Comparison of ENCODE assay signal across 31 cellular contexts in the genomic region with DNA sequence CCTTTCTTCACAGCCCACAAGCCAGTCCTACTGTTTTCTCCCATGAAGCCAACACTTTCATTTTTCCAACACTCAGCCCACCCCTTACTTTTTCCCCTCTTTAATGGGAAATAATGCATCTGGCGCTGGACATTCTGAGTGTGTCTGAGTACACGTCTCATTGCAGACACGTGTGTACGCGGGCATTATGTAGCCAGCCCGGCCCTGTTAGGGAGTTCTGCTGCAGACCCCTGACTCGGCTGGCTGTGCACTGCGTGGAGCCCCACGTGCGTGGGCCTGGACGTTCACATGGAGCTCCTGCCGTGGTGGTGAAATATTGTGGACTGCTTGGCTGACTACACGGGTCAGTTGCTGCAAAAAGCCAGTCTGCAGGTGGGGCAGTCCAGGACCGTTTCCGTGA.
DNase-seq lines count a peak whose midpoint lies in the region; ATAC-seq and TF ChIP-seq lines count a peak whose summit lies in the region.
"Had no signal": no experiment of that assay in that cellular context is flagged by ENCODE, and none has a peak within 500 bp of the region (broad histone marks: within the 10 kb centered on the region; RNA-seq: fewer than 3 reads in every experiment).

No MANE protein-coding gene starts in this region.

- TF ChIP-seq CTCF in esophagus muscularis mucosa (IDR thresholded peaks at IDR 0.05) = no peak
- TF ChIP-seq CTCF in progenitor cell of endocrine pancreas (IDR thresholded peaks at IDR 0.05; ENCODE audit: unreplicated experiment) = no peak

- H3K4me1 ChIP-seq in esophagus muscularis mucosa (no peaks in the 10 kb centered on the region), neuronal stem cell (ENCODE audit: control insufficient read depth in 2 of 2, insufficient read depth in 1 of 2, low read depth in 1 of 2, low read length in 2 of 2) (no peaks in the 10 kb centered on the region)
- H3K4me1 ChIP-seq: A549, BE2C, Caco-2 had no signal

- H3K27ac Mint-ChIP-seq in progenitor cell of endocrine pancreas = no peak overlapping the region
- H3K27ac Mint-ChIP-seq: B cell; CD14-positive monocyte; CD4-positive, alpha-beta memory T cell; CD4-positive, alpha-beta T cell; CD4-positive, CD25-positive, alpha-beta regulatory T cell; CD8-positive, alpha-beta memory T cell; CD8-positive, alpha-beta T cell had no signal

- no peak overlapping the region for H2AFZ ChIP-seq in neuronal stem cell (ENCODE audit: low read length)

- H3K27me3 ChIP-seq in esophagus muscularis mucosa (peaks cover 0 to 20% (median 0%) of the 10 kb centered on the region in 4 donors), neuronal stem cell (ENCODE audit: control insufficient read depth in 3 of 3, insufficient read depth in 3 of 3, low read depth in 1 of 3, low read length in 3 of 3) (no peaks in the 10 kb centered on the region)
- H3K27me3 ChIP-seq: BLaER1; BLaER1 treated with 17β-estradiol and CSF1 and Interleukin-3, amounts not matched to agents 10 nM and 100 nM had no signal

- H3K79me1 ChIP-seq in neuronal stem cell (ENCODE audit: low read depth, low read length) = no peaks in the 10 kb centered on the region

- H3K27me3 Mint-ChIP-seq in progenitor cell of endocrine pancreas = no peaks in the 10 kb centered on the region
- H3K27me3 Mint-ChIP-seq: B cell; CD4-positive, alpha-beta T cell; CD4-positive, CD25-positive, alpha-beta regulatory T cell had no signal

- H3K23ac ChIP-seq in neuronal stem cell (ENCODE audit: low read depth, low read length, poor library complexity) = no peak overlapping the region

- 87% methylated on average over 9 of the region's 15 CpGs for WGBS in esophagus muscularis mucosa
- WGBS in neuronal stem cell (ENCODE audit: extremely low coverage in 2 of 2, insufficient read length in 2 of 2, insufficient replicate concordance in 1 of 2), 2 donors = no CpG with 5 or more reads among the region's 15 CpGs

- H3K14ac ChIP-seq in neuronal stem cell (ENCODE audit: low read length) = peak overlapping the region; percentile 72

- no peaks in the 10 kb centered on the region for H3K9me3 ChIP-seq in esophagus muscularis mucosa
- H3K9me3 ChIP-seq in neuronal stem cell (replicated peaks in 1 of 2; ENCODE audit: control insufficient read depth in 2 of 2, insufficient read depth in 1 of 2, low read depth in 1 of 2, low read length in 2 of 2) = peaks cover 0 to 2% of the 10 kb centered on the region in 2 donors
- H3K9me3 ChIP-seq: A549, BE2C had no signal

- no peak overlapping the region for H2BK15ac ChIP-seq in neuronal stem cell (ENCODE audit: low read length)

- no peak for ATAC-seq in GM19395 (IDR thresholded peaks at IDR 0.05; ENCODE audit: unreplicated experiment)
- ATAC-seq: A549; CD8-positive, alpha-beta T cell had no signal

- no peaks in the 10 kb centered on the region for H3K9me3 Mint-ChIP-seq in progenitor cell of endocrine pancreas (ENCODE audit: low read depth)
- H3K9me3 Mint-ChIP-seq: CD4-positive, alpha-beta T cell; CD8-positive, alpha-beta T cell had no signal

- no peak overlapping the region for H3K4ac ChIP-seq in neuronal stem cell (ENCODE audit: low read length)

- H2BK120ac ChIP-seq in neuronal stem cell (ENCODE audit: low read depth, low read length) = no peak overlapping the region

- intact Hi-C loops in esophagus muscularis mucosa (cut with DNase I) = no loop called here

- H3K9ac ChIP-seq in neuronal stem cell (ENCODE audit: low read depth, low read length, poor library complexity) = no peak overlapping the region
- H3K9ac ChIP-seq: BLaER1; BLaER1 treated with 17β-estradiol and CSF1 and Interleukin-3, amounts not matched to agents 10 nM and 100 nM had no signal

- H3K4me3 Mint-ChIP-seq in progenitor cell of endocrine pancreas (ENCODE audit: low read depth) = no peak overlapping the region
- H3K4me3 Mint-ChIP-seq: B cell; CD14-positive monocyte; CD4-positive, alpha-beta memory T cell; CD4-positive, alpha-beta T cell; CD4-positive, CD25-positive, alpha-beta regulatory T cell; CD8-positive, alpha-beta memory T cell; CD8-positive, alpha-beta T cell had no signal

- no peak overlapping the region for H2AK5ac ChIP-seq in neuronal stem cell (ENCODE audit: low read depth, low read length)

- no peaks in the 10 kb centered on the region for H3K36me3 Mint-ChIP-seq in progenitor cell of endocrine pancreas (ENCODE audit: insufficient read depth)
- H3K36me3 Mint-ChIP-seq: CD14-positive monocyte; CD4-positive, alpha-beta memory T cell; CD4-positive, CD25-positive, alpha-beta regulatory T cell; CD8-positive, alpha-beta memory T cell; CD8-positive, alpha-beta T cell had no signal

- H2BK5ac ChIP-seq in neuronal stem cell (ENCODE audit: low read length) = no peak overlapping the region

- no peak overlapping the region for H3K4me2 ChIP-seq in neuronal stem cell (ENCODE audit: insufficient read depth, low read length, poor library complexity, severe bottlenecking)
- H3K4me2 ChIP-seq: A549 had no signal

- H3K4me3 ChIP-seq in esophagus muscularis mucosa (no peak overlapping the region), neuronal stem cell (ENCODE audit: low read length in 2 of 2) (no peak overlapping the region)
- H3K4me3 ChIP-seq: A549; BLaER1; BLaER1 treated with 17β-estradiol and CSF1 and Interleukin-3, amounts not matched to agents 10 nM and 100 nM had no signal

- no peak for TF ChIP-seq EP300 in esophagus muscularis mucosa (IDR thresholded peaks at IDR 0.05)

- no peak overlapping the region for H4K8ac ChIP-seq in neuronal stem cell (ENCODE audit: low read depth, low read length)

- DNase-seq in esophagus muscularis mucosa (ENCODE audit: extremely low spot score) (peak; percentile 66), neuronal stem cell (ENCODE audit: low spot score) (no peak), progenitor cell of endocrine pancreas (ENCODE audit: low spot score, unreplicated experiment) (no peak)
- DNase-seq: 8988T; ACHN; AML-193; BE2C; C1 segment of cervical spinal cord; Caco-2; Calu3; CD4-positive, alpha-beta memory T cell; CD4-positive, alpha-beta T cell; CD4-positive, CD25-positive, alpha-beta regulatory T cell; CD8-positive, alpha-beta memory T cell; CD8-positive, alpha-beta T cell; COR-L47; DMS 273 treated with DMSO at 0.1 percent for 48 hours; DMS153; DMS53; DMS79; DMS79 treated with DMSO at 0.1 percent for 48 hours; DND-41; EL had no signal

- H4K91ac ChIP-seq in neuronal stem cell (ENCODE audit: low read depth, low read length, poor library complexity) = no peak overlapping the region

- H3K36me3 ChIP-seq in esophagus muscularis mucosa (no peaks in the 10 kb centered on the region), neuronal stem cell (replicated peaks in 1 of 2; ENCODE audit: control insufficient read depth in 2 of 2, insufficient read depth in 2 of 2, low read length in 2 of 2) (no peaks in the 10 kb centered on the region)
- H3K36me3 ChIP-seq: BE2C; BLaER1; BLaER1 treated with 17β-estradiol and CSF1 and Interleukin-3, amounts not matched to agents 10 nM and 100 nM had no signal

- H3K18ac ChIP-seq in neuronal stem cell (ENCODE audit: low read length) = no peak overlapping the region

- H3K4me1 Mint-ChIP-seq in progenitor cell of endocrine pancreas (ENCODE audit: low read depth) = no peaks in the 10 kb centered on the region
- H3K4me1 Mint-ChIP-seq: B cell; CD14-positive monocyte; CD4-positive, CD25-positive, alpha-beta regulatory T cell; CD8-positive, alpha-beta memory T cell had no signal

- no peak overlapping the region for H2BK12ac ChIP-seq in neuronal stem cell (ENCODE audit: low read length)

- no peak for TF ChIP-seq POLR2A in esophagus muscularis mucosa (IDR thresholded peaks at IDR 0.05; ENCODE audit: low read depth)

- H3K27ac ChIP-seq in esophagus muscularis mucosa (replicated peaks in 1 of 4) = no peak overlapping the region
- H3K27ac ChIP-seq in neuronal stem cell (replicated peaks; ENCODE audit: low read length) = no peak overlapping the region
- H3K27ac ChIP-seq: 22Rv1; A549; BLaER1; BLaER1 treated with 17β-estradiol and CSF1 and Interleukin-3, amounts not matched to agents 10 nM and 100 nM; C4-2B had no signal
